ENCODE assay signal across 29 cellular contexts in the genomic region with DNA sequence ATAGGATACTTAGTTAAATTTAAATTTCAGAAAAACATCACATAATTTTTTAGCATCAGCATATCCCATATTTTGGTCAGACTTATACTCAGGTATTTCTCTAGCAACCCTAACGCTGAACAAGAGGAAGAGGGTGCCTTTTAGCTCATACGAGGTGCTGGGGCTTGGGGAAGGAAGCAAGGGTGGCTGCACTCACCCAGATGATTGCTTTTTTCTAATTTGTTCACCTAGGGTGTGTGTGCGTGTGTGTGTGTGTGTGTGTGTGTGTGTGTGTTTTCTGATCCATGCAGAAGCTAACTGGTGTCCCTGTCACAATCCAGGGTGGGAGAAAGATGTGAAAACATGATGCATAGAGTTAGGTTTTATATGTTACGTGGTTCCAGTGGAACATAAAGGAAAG.
DNase-seq lines count a peak whose midpoint lies in the region; ATAC-seq, FAIRE-seq and TF ChIP-seq lines count a peak whose summit lies in the region.
"Had no signal": no experiment of that assay in that cellular context is flagged by ENCODE, and none has a peak within 500 bp of the region (broad histone marks: within the 10 kb centered on the region; RNA-seq: fewer than 3 reads in every experiment).

No MANE protein-coding gene starts in this region.

- H3K56ac ChIP-seq in H9 (ENCODE audit: insufficient read length, low read depth, low read length), result no peak overlapping the region

- H3K9me3 ChIP-seq in OCI-LY1 (ENCODE audit: low read length), result no peaks in the 10 kb centered on the region
- no peaks in the 10 kb centered on the region for H3K9me3 ChIP-seq in H9 (ENCODE audit: control insufficient read depth, low read depth, low read length)
- H3K9me3 ChIP-seq: A549, HAP-1 had no signal

- peaks cover 19% of the 10 kb centered on the region for H3K36me3 ChIP-seq in OCI-LY1 (ENCODE audit: insufficient read depth, low read length)
- H3K36me3 ChIP-seq: HAP-1 had no signal

- DNase-seq in GM12891 (ENCODE audit: insufficient read length, low spot score), result no peak
- peak in 1 of 2 donors; percentile 47 for DNase-seq in memory B cell (ENCODE audit: low spot score in 2 of 2)
- DNase-seq in AML-193 (lab: John Stamatoyannopoulos, UW), result no peak
- no peak for DNase-seq in SIG-M5 (lab: John Stamatoyannopoulos, UW)
- no peak for DNase-seq in H9
- DNase-seq: CD8-positive, alpha-beta memory T cell; DMS 273 treated with DMSO at 0.1 percent for 48 hours; GF-D8; GM23248; HFFc6; KG1; MM.1S; NCI-H1092; NCI-H1417 treated with DMSO at 0.1 percent for 48 hours; NCI-H1694 treated with DMSO at 0.1 percent for 48 hours; NCI-H2081; NCI-H2227 treated with DMSO at 0.1 percent for 48 hours; NCI-H526 treated with DMSO at 0.1 percent for 48 hours; PC-3; RPMI8226; SHP77; SW 1271 had no signal

- no peaks in the 10 kb centered on the region for H3K23me2 ChIP-seq in H9 (ENCODE audit: insufficient read length, low read depth, low read length, poor library complexity, severe bottlenecking)

- no peak overlapping the region for H3K18ac ChIP-seq in H9 (ENCODE audit: insufficient read length, low read depth, low read length)

- peak; percentile 82 for ATAC-seq in memory B cell (ENCODE audit: low read depth)
- no peak for ATAC-seq in GM18511 (IDR thresholded peaks at IDR 0.05; ENCODE audit: unreplicated experiment)
- ATAC-seq: A549, PC-3 had no signal

- H3K4me2 ChIP-seq in OCI-LY1 (ENCODE audit: low read length) (peak overlapping the region; percentile 42; the same call in 1 of the 2 replicates), H9 (ENCODE audit: insufficient read depth, insufficient read length, low read length) (no peak overlapping the region)
- H3K4me2 ChIP-seq: A549 had no signal

- no peak overlapping the region for H4K5ac ChIP-seq in H9 (ENCODE audit: insufficient read length, low read depth, low read length)

- H3K27me3 Mint-ChIP-seq in memory B cell (no peaks in the 10 kb centered on the region), H9 (ENCODE audit: low read depth) (no peaks in the 10 kb centered on the region; the same call in 1 of the 2 replicates)

- TF ChIP-seq CTCF in OCI-LY1 (IDR thresholded peaks at IDR 0.05; ENCODE audit: low read length) (no peak), H9 (conservative IDR thresholded peaks at IDR 0.05) (no peak)

- no peak overlapping the region for H2BK15ac ChIP-seq in H9 (ENCODE audit: low read depth, low read length)

- peaks cover 19% of the 10 kb centered on the region for H3K4me1 Mint-ChIP-seq in memory B cell
- H3K4me1 Mint-ChIP-seq in H9, result peaks cover 23 to 27% of the 10 kb centered on the region in 2 experiments
- H3K4me1 Mint-ChIP-seq: CD8-positive, alpha-beta memory T cell had no signal

- WGBS in H9 (ENCODE audit: extremely low coverage, insufficient read length, low lambda C conversion rate), result no CpG with 5 or more reads among the region's 4 CpGs

- H3F3A ChIP-seq in OCI-LY1 (ENCODE audit: insufficient read depth, low read length), result no peaks in the 10 kb centered on the region

- no peak overlapping the region for H4K91ac ChIP-seq in H9 (ENCODE audit: insufficient read length, low read depth, low read length)

- H3K4ac ChIP-seq in H9 (ENCODE audit: low read depth, low read length), result no peak overlapping the region

- peak overlapping the region; percentile 82 for H3K27ac Mint-ChIP-seq in memory B cell
- no peak overlapping the region for H3K27ac Mint-ChIP-seq in H9
- H3K27ac Mint-ChIP-seq: HFFc6; T-helper 1 cell treated with Interleukin-12 subunit alpha and Interleukin-12 subunit beta and Interleukin-4 antibody, amounts not matched to agents 30 μg/mL and 1 μg/mL, for 36 hours had no signal

- H4K8ac ChIP-seq in H9 (replicated peaks; ENCODE audit: insufficient read length, low read depth, low read length), result no peak overlapping the region

- H2AFZ ChIP-seq in OCI-LY1 (ENCODE audit: low read length) (no peak overlapping the region), H9 (ENCODE audit: low read length) (no peak overlapping the region)
- H2AFZ ChIP-seq: GM23248 had no signal

- no peak overlapping the region for H2BK5ac ChIP-seq in H9 (ENCODE audit: insufficient read length, low read length)

- no peaks in the 10 kb centered on the region for H3K79me2 ChIP-seq in OCI-LY1 (ENCODE audit: insufficient read depth, low read length)
- no peaks in the 10 kb centered on the region for H3K79me2 ChIP-seq in H9 (ENCODE audit: insufficient read depth, low read length)

- H3K27me3 ChIP-seq in OCI-LY1 (ENCODE audit: insufficient read depth, low read length) (no peaks in the 10 kb centered on the region), H9 (ENCODE audit: insufficient read depth, low read length) (no peaks in the 10 kb centered on the region)

- H2BK120ac ChIP-seq in H9 (ENCODE audit: low read depth, low read length, poor library complexity, severe bottlenecking), result no peak overlapping the region

- H3K4me1 ChIP-seq in OCI-LY1 (ENCODE audit: insufficient read depth, low read length, severe bottlenecking) (peaks cover 23% of the 10 kb centered on the region), H9 (ENCODE audit: insufficient read depth, low read length) (no peaks in the 10 kb centered on the region)

- no peak for TF ChIP-seq POLR2A in GM12891 (IDR thresholded peaks at IDR 0.05; ENCODE audit: low read depth, low read length)

- H3K4me3 Mint-ChIP-seq in memory B cell (peak overlapping the region; percentile 61), H9 (no peak overlapping the region)
- H3K4me3 Mint-ChIP-seq: CD14-positive monocyte; CD8-positive, alpha-beta memory T cell; HFFc6; T-helper 1 cell treated with Interleukin-12 subunit alpha and Interleukin-12 subunit beta and Interleukin-4 antibody, amounts not matched to agents 30 μg/mL and 1 μg/mL, for 36 hours had no signal

- FAIRE-seq in GM12891 (lab: Jason Lieb, UNC), result peak; percentile 35

- H2BK20ac ChIP-seq in H9 (ENCODE audit: low read depth, low read length, poor library complexity, severe bottlenecking), result no peak overlapping the region

- no peak overlapping the region for H2AK5ac ChIP-seq in H9 (ENCODE audit: insufficient read length, low read length)

- H3K27ac ChIP-seq in OCI-LY1 (ENCODE audit: low read depth, low read length, poor library complexity, severe bottlenecking), result peak overlapping the region; percentile 80
- H3K27ac ChIP-seq in H9 (ENCODE audit: insufficient read length, low read depth, low read length), result no peak overlapping the region
- H3K27ac ChIP-seq: A549, GM23248, SK-N-MC had no signal

- no peak overlapping the region for H2BK12ac ChIP-seq in H9 (ENCODE audit: insufficient read length, low read depth, low read length)

- H4K20me1 ChIP-seq in OCI-LY1 (ENCODE audit: insufficient read depth, low read length) (no peaks in the 10 kb centered on the region), H9 (ENCODE audit: control insufficient read depth, insufficient read depth, insufficient read length) (no peaks in the 10 kb centered on the region)

- no peaks in the 10 kb centered on the region for H3K79me1 ChIP-seq in H9 (ENCODE audit: insufficient read depth, low read depth, low read length, poor library complexity, severe bottlenecking)

- H3K9ac ChIP-seq in OCI-LY1 (ENCODE audit: low read length) (peak overlapping the region; percentile 17; the same call in 1 of the 2 replicates), H9 (ENCODE audit: extremely low read depth, insufficient read length, low read length) (no peak overlapping the region)
- H3K9ac ChIP-seq: GM23248 had no signal

- H3K9me3 Mint-ChIP-seq in memory B cell (no peaks in the 10 kb centered on the region), H9 (no peaks in the 10 kb centered on the region)
- H3K9me3 Mint-ChIP-seq: CD14-positive monocyte; CD8-positive, alpha-beta memory T cell; HFFc6; T-helper 1 cell treated with Interleukin-12 subunit alpha and Interleukin-12 subunit beta and Interleukin-4 antibody, amounts not matched to agents 30 μg/mL and 1 μg/mL, for 36 hours had no signal

- no peaks in the 10 kb centered on the region for H3K9me2 ChIP-seq in OCI-LY1 (ENCODE audit: low read depth, low read length)

- no peak overlapping the region for H3K23ac ChIP-seq in H9 (ENCODE audit: insufficient read length, low read depth, low read length)

- peak overlapping the region; percentile 4 for H3K4me3 ChIP-seq in OCI-LY1 (ENCODE audit: low read depth, low read length, poor library complexity, severe bottlenecking)
- H3K4me3 ChIP-seq: A549, GM23248, HAP-1, SK-N-MC had no signal

- no peak overlapping the region for H3T11ph ChIP-seq in H9 (ENCODE audit: low read length)

- peaks cover 3% of the 10 kb centered on the region for H3K36me3 Mint-ChIP-seq in memory B cell
- peaks cover 0 to 2% (median 0%) of the 10 kb centered on the region in 3 experiments; a peak in 2 of 7 replicates for H3K36me3 Mint-ChIP-seq in H9 (ENCODE audit: insufficient read depth in 1 of 3, low read depth in 3 of 3)

- no peak overlapping the region for H3K14ac ChIP-seq in H9 (ENCODE audit: insufficient read depth, low read length)

TF ChIP-seq in GM12891, 5 proteins besides CTCF, POLR2A, EP300 and RAD21:
- no peak for TF ChIP-seq TAF1 (IDR thresholded peaks at IDR 0.05; ENCODE audit: low read depth, low read length)
